1 cellular context compared by ENCODE assay signal in genomic region chr20:50929299-50930138, GRCh38.
TF ChIP-seq lines count a peak whose summit lies in the region.

No MANE protein-coding gene starts in this region.

TF ChIP-seq in HepG2, 621 proteins besides CTCF, POLR2A, EP300 and RAD21 (continued from another document and continues in another):
- TF ChIP-seq ZNF574 (CRISPR knock-in tag; IDR thresholded peaks at IDR 0.05), result peak; percentile 91
- no peak for TF ChIP-seq NAIF1 (CRISPR knock-in tag; IDR thresholded peaks at IDR 0.05; ENCODE audit: borderline replicate concordance)
- TF ChIP-seq, protein P1, sequence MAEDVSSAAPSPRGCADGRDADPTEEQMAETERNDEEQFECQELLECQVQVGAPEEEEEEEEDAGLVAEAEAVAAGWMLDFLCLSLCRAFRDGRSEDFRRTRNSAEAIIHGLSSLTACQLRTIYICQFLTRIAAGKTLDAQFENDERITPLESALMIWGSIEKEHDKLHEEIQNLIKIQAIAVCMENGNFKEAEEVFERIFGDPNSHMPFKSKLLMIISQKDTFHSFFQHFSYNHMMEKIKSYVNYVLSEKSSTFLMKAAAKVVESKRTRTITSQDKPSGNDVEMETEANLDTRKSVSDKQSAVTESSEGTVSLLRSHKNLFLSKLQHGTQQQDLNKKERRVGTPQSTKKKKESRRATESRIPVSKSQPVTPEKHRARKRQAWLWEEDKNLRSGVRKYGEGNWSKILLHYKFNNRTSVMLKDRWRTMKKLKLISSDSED (CRISPR knock-in tag; IDR thresholded peaks at IDR 0.05), result no peak
- TF ChIP-seq EZH2 (conservative IDR thresholded peaks at IDR 0.05; ENCODE audit: low read depth, low read length), result no peak
- no peak for TF ChIP-seq HNRNPL (IDR thresholded peaks at IDR 0.05; ENCODE audit: low read depth, low read length)
- TF ChIP-seq, protein P2, sequence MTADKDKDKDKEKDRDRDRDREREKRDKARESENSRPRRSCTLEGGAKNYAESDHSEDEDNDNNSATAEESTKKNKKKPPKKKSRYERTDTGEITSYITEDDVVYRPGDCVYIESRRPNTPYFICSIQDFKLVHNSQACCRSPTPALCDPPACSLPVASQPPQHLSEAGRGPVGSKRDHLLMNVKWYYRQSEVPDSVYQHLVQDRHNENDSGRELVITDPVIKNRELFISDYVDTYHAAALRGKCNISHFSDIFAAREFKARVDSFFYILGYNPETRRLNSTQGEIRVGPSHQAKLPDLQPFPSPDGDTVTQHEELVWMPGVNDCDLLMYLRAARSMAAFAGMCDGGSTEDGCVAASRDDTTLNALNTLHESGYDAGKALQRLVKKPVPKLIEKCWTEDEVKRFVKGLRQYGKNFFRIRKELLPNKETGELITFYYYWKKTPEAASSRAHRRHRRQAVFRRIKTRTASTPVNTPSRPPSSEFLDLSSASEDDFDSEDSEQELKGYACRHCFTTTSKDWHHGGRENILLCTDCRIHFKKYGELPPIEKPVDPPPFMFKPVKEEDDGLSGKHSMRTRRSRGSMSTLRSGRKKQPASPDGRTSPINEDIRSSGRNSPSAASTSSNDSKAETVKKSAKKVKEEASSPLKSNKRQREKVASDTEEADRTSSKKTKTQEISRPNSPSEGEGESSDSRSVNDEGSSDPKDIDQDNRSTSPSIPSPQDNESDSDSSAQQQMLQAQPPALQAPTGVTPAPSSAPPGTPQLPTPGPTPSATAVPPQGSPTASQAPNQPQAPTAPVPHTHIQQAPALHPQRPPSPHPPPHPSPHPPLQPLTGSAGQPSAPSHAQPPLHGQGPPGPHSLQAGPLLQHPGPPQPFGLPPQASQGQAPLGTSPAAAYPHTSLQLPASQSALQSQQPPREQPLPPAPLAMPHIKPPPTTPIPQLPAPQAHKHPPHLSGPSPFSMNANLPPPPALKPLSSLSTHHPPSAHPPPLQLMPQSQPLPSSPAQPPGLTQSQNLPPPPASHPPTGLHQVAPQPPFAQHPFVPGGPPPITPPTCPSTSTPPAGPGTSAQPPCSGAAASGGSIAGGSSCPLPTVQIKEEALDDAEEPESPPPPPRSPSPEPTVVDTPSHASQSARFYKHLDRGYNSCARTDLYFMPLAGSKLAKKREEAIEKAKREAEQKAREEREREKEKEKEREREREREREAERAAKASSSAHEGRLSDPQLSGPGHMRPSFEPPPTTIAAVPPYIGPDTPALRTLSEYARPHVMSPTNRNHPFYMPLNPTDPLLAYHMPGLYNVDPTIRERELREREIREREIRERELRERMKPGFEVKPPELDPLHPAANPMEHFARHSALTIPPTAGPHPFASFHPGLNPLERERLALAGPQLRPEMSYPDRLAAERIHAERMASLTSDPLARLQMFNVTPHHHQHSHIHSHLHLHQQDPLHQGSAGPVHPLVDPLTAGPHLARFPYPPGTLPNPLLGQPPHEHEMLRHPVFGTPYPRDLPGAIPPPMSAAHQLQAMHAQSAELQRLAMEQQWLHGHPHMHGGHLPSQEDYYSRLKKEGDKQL (CRISPR knock-in tag; IDR thresholded peaks at IDR 0.05; ENCODE audit: low read depth), result peak; percentile 60; the same call in 1 of the 2 replicates
- peak; percentile 84; the same call in 1 of the 2 replicates for TF ChIP-seq MEF2D (CRISPR knock-in tag; IDR thresholded peaks at IDR 0.05)
- TF ChIP-seq ZFY (CRISPR knock-in tag; IDR thresholded peaks at IDR 0.05), result peak; percentile 57
- TF ChIP-seq NFIC (IDR thresholded peaks at IDR 0.05; ENCODE audit: low read length), result no peak; the same call in 1 of the 2 replicates
- TF ChIP-seq, protein P3, sequence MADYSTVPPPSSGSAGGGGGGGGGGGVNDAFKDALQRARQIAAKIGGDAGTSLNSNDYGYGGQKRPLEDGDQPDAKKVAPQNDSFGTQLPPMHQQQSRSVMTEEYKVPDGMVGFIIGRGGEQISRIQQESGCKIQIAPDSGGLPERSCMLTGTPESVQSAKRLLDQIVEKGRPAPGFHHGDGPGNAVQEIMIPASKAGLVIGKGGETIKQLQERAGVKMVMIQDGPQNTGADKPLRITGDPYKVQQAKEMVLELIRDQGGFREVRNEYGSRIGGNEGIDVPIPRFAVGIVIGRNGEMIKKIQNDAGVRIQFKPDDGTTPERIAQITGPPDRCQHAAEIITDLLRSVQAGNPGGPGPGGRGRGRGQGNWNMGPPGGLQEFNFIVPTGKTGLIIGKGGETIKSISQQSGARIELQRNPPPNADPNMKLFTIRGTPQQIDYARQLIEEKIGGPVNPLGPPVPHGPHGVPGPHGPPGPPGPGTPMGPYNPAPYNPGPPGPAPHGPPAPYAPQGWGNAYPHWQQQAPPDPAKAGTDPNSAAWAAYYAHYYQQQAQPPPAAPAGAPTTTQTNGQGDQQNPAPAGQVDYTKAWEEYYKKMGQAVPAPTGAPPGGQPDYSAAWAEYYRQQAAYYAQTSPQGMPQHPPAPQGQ (CRISPR knock-in tag; IDR thresholded peaks at IDR 0.05; ENCODE audit: borderline replicate concordance), result 0 out of 2 replicates have a peak, but pooled peaks have one; percentile 87
- TF ChIP-seq ZNF572 (CRISPR knock-in tag; IDR thresholded peaks at IDR 0.05), result no peak
- peak; percentile 80 for TF ChIP-seq ZMYM2 (CRISPR knock-in tag; IDR thresholded peaks at IDR 0.05)
- TF ChIP-seq ZBTB33 (CRISPR knock-in tag; IDR thresholded peaks at IDR 0.05), result peak; percentile 92
- TF ChIP-seq POGZ (CRISPR knock-in tag; IDR thresholded peaks at IDR 0.05), result peak; percentile 99
- TF ChIP-seq ZSCAN21 (CRISPR knock-in tag; IDR thresholded peaks at IDR 0.05; ENCODE audit: borderline replicate concordance), result peak; percentile 51; the same call in 1 of the 2 replicates
- TF ChIP-seq RARA (CRISPR knock-in tag; IDR thresholded peaks at IDR 0.05), result peak; percentile 67
- TF ChIP-seq SNAI1 (CRISPR knock-in tag; IDR thresholded peaks at IDR 0.05; ENCODE audit: borderline replicate concordance), result no peak; the same call in 1 of the 2 replicates
- TF ChIP-seq CAMTA2 (CRISPR knock-in tag; IDR thresholded peaks at IDR 0.05; ENCODE audit: borderline replicate concordance), result no peak
- peak; percentile 51; the same call in 1 of the 2 replicates for TF ChIP-seq TBX3 (IDR thresholded peaks at IDR 0.05; ENCODE audit: borderline replicate concordance)
- peak; percentile 83 for TF ChIP-seq CBFB (CRISPR knock-in tag; IDR thresholded peaks at IDR 0.05)
- TF ChIP-seq HMGXB3 (CRISPR knock-in tag; IDR thresholded peaks at IDR 0.05; ENCODE audit: borderline replicate concordance), result peak; percentile 87; the same call in 1 of the 2 replicates
- peak; percentile 31; the same call in 1 of the 2 replicates for TF ChIP-seq DR1 (CRISPR knock-in tag; IDR thresholded peaks at IDR 0.05)
- peak; percentile 98 for TF ChIP-seq ZNF331 (CRISPR knock-in tag; IDR thresholded peaks at IDR 0.05)
- TF ChIP-seq ATM (IDR thresholded peaks at IDR 0.05; ENCODE audit: borderline replicate concordance), result no peak
- peak; percentile 78 for TF ChIP-seq ETV6 (CRISPR knock-in tag; conservative IDR thresholded peaks at IDR 0.05)
- 0 out of 2 replicates have a peak, but pooled peaks have one; percentile 43 for TF ChIP-seq ZNF503 (CRISPR knock-in tag; IDR thresholded peaks at IDR 0.05)
- no peak; the same call in 1 of the 2 replicates for TF ChIP-seq RBFOX2 (IDR thresholded peaks at IDR 0.05; ENCODE audit: low read depth, low read length)
- peak; percentile 76 for TF ChIP-seq SOX5 (CRISPR knock-in tag; IDR thresholded peaks at IDR 0.05; ENCODE audit: borderline replicate concordance)
- no peak for TF ChIP-seq ELK4 (CRISPR knock-in tag; IDR thresholded peaks at IDR 0.05; ENCODE audit: borderline replicate concordance)
- TF ChIP-seq ARNT (IDR thresholded peaks at IDR 0.05), result no peak
